Comparison of ENCODE assay signal across 16 cellular contexts in the genomic region with DNA sequence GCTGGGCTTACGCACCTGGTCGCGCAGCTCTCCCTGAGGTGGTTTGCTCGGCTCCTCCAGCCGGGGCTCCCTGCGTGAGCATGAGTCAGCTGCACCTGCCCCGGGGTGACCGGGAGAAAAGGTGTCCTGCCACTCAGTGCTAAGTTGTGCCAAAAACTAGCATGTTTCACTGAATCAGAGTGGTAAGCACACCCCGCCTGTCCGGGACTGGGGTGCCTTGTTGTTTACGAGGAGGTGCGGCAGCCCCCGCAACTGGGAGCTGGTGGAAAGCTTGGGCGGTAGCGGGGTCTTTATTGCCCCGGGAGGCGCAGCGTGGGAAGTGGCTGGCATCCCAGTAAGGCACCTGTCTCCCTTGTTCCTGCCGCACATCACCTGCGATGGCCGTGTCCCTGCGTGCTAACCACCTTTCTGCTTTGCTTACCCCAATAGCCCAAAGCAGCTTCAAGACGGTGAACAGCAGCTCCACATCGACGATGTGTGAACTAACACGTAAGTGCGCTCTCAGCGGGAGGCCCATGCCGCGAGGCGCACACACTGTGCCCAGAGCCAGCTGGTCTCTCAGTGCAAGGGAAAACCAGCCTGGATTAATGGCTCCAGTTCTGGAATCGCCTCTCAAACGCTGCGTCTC.
DNase-seq lines count a peak whose midpoint lies in the region; ATAC-seq, FAIRE-seq and TF ChIP-seq lines count a peak whose summit lies in the region.
"Had no signal": no experiment of that assay in that cellular context is flagged by ENCODE, and none has a peak within 500 bp of the region (broad histone marks: within the 10 kb centered on the region; RNA-seq: fewer than 3 reads in every experiment).

No MANE protein-coding gene starts in this region.

- TF ChIP-seq CTCF in MCF 10A (IDR thresholded peaks at IDR 0.05; ENCODE audit: unreplicated experiment) (no peak), breast epithelium (IDR thresholded peaks at IDR 0.05) (no peak), RWPE1 (conservative IDR thresholded peaks at IDR 0.05; ENCODE audit: low read depth) (no peak)

- H3K27me3 ChIP-seq in breast epithelium: no peaks in the 10 kb centered on the region
- H3K27me3 ChIP-seq: BLaER1 treated with 17β-estradiol and CSF1 and Interleukin-3, amounts not matched to agents 10 nM and 100 nM had no signal

- POLR2A ChIA-PET in MCF 10A (lab: Yijun Ruan, JAX) (interaction anchor here (1.1 kb wide), 1 partner anchor 8 kb away, joined by 3 read pairs; no protein-coding TSS in a partner anchor), RWPE1 (lab: Yijun Ruan, JAX; ENCODE audit: low non-redundant PET) (no interaction called here)

- no peak overlapping the region for H3K4me3 ChIP-seq in breast epithelium
- H3K4me3 ChIP-seq: BLaER1 treated with 17β-estradiol and CSF1 and Interleukin-3, amounts not matched to agents 10 nM and 100 nM; GM23338 had no signal

- BruUV-seq in MCF 10A (replicated peaks; lab: Mats Ljungman, UMichigan): no TSS peak

- no peak overlapping the region for H3K4me3 Mint-ChIP-seq in MCF 10A (ENCODE audit: unreplicated experiment)
- H3K4me3 Mint-ChIP-seq: B cell; CD8-positive, alpha-beta T cell; GM23338; H9 had no signal

- peaks cover 27% of the 10 kb centered on the region for H3K27me3 Mint-ChIP-seq in MCF 10A (ENCODE audit: insufficient read depth, unreplicated experiment)
- H3K27me3 Mint-ChIP-seq: B cell had no signal

- H3K27ac Mint-ChIP-seq in MCF 10A (ENCODE audit: low read depth, unreplicated experiment): no peak overlapping the region
- H3K27ac Mint-ChIP-seq: B cell; CD8-positive, alpha-beta T cell had no signal

- no peak overlapping the region for H3K27ac ChIP-seq in breast epithelium
- no peak overlapping the region for H3K27ac ChIP-seq in RWPE1
- H3K27ac ChIP-seq: BLaER1 treated with 17β-estradiol and CSF1 and Interleukin-3, amounts not matched to agents 10 nM and 100 nM had no signal

- no peaks in the 10 kb centered on the region for H3K9me3 Mint-ChIP-seq in MCF 10A (ENCODE audit: unreplicated experiment)
- H3K9me3 Mint-ChIP-seq: CD8-positive, alpha-beta T cell had no signal

- DNase-seq in MCF 10A (ENCODE audit: unreplicated experiment) (peak; percentile 35), breast epithelium (ENCODE audit: low spot score in 2 of 2) (no peak), RWPE1 (ENCODE audit: low spot score) (peak; percentile 33), urothelium cell line (ENCODE audit: low spot score) (no peak)
- no peak for DNase-seq in effector CD8-positive, alpha-beta T cell (lab: John Stamatoyannopoulos, UW)
- DNase-seq: Calu3; CD8-positive, alpha-beta T cell; DMS79 treated with DMSO at 0.1 percent for 48 hours; GF-D8; H9 had no signal

- intact Hi-C loops in MCF 10A (cut with micrococcal nuclease): no loop called here
- intact Hi-C loops in breast epithelium (cut with DNase I; ENCODE audit: low total_unique reads): no loop called here

- CTCF ChIA-PET in MCF 10A (lab: Yijun Ruan, JAX) (interaction anchor here (1.1 kb wide), 1 partner anchor 13 kb away, joined by 3 read pairs; no protein-coding TSS in a partner anchor), RWPE1 (lab: Yijun Ruan, JAX) (interaction anchor here (0.7 kb wide), 1 partner anchor 14 kb away, joined by 4 read pairs; no protein-coding TSS in a partner anchor)

- H3K9me3 ChIP-seq in breast epithelium: no peaks in the 10 kb centered on the region

- no peaks in the 10 kb centered on the region for H3K4me1 Mint-ChIP-seq in MCF 10A (ENCODE audit: insufficient read depth, unreplicated experiment)
- H3K4me1 Mint-ChIP-seq: B cell had no signal

- no peaks in the 10 kb centered on the region for H3K4me1 ChIP-seq in breast epithelium
- H3K4me1 ChIP-seq: BLaER1 treated with 17β-estradiol and CSF1 and Interleukin-3, amounts not matched to agents 10 nM and 100 nM had no signal

- peak; percentile 95 for FAIRE-seq in urothelium cell line (lab: Jason Lieb, UNC)
- FAIRE-seq: HepG2 had no signal

- H3K36me3 Mint-ChIP-seq in MCF 10A (ENCODE audit: insufficient read depth, unreplicated experiment): no peaks in the 10 kb centered on the region
- H3K36me3 Mint-ChIP-seq: CD8-positive, alpha-beta T cell had no signal

- no peaks in the 10 kb centered on the region for H3K36me3 ChIP-seq in breast epithelium
- H3K36me3 ChIP-seq: BLaER1 treated with 17β-estradiol and CSF1 and Interleukin-3, amounts not matched to agents 10 nM and 100 nM had no signal

- TF ChIP-seq POLR2A in breast epithelium (IDR thresholded peaks at IDR 0.05): no peak

- peak; percentile 59 for ATAC-seq in esophagus mucosa
- no peak for ATAC-seq in HG03342 (IDR thresholded peaks at IDR 0.05; ENCODE audit: unreplicated experiment)
- ATAC-seq: CD8-positive, alpha-beta T cell; GM23338; HepG2 had no signal

Comparison
In these comparisons a context has a peak if more than half of its experiments do, and no peak if none do; other contexts are left out.
1. DNase-seq: peak in MCF 10A (single experiment) and RWPE1 (single experiment); none in breast epithelium (0 of 2), urothelium cell line (single experiment) and effector CD8-positive, alpha-beta T cell (single experiment).